In the genomic region with DNA sequence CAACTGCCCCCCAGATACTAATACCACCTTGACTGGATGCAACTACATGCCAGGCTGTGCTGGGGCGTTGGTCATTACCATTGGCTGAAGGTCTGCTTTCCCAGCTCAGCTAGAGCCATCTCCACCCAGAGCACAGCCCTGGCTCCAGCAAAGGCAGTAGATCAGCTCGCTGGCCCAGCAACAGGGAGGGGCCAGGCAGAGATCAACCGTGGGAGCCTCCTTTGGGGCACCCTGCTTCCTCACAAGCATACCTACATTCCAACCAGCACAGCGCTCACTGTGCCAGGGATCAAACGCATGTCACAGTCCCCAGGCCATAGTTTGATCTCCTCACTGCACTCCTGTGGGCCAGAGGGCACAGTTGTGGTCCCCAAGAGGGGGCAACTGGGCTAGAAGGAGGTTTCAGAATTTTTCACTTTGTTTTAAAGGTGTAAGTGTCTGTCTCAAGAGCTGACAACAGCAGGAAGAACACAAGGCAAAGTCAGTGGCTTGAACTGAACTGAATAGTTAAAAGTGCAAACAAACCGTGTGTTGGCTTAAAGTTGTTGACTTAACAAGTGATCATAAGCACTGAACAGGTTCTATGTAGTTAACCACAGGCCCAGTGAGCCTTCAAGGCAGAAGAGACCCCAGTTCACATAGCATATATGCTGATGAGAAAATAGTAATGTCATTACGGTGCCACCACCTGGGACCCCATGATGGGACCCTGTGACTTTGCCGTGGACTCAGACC, we compare ENCODE assay signal across 1 cellular context.
TF ChIP-seq lines count a peak whose summit lies in the region.

No MANE protein-coding gene starts in this region.

TF ChIP-seq in HepG2, 621 proteins besides CTCF, POLR2A, EP300 and RAD21 (continued from another document and continues in another):
- TF ChIP-seq CBX5 (CRISPR knock-in tag; IDR thresholded peaks at IDR 0.05; ENCODE audit: borderline replicate concordance) (0 out of 2 replicates have a peak, but pooled peaks have one; percentile 32), ZFP36L1 (CRISPR knock-in tag; IDR thresholded peaks at IDR 0.05) (no peak), ZNF121 (CRISPR knock-in tag; IDR thresholded peaks at IDR 0.05) (peak; percentile 39; the same call in 1 of the 2 replicates), HOXA9 (CRISPR knock-in tag; IDR thresholded peaks at IDR 0.05; ENCODE audit: borderline replicate concordance) (peak; percentile 70; the same call in 1 of the 2 replicates), MXD4 (CRISPR knock-in tag; IDR thresholded peaks at IDR 0.05) (peak; percentile 25; the same call in 1 of the 2 replicates), NONO (IDR thresholded peaks at IDR 0.05) (no peak), NONO (CRISPR knock-in tag; conservative IDR thresholded peaks at IDR 0.05) (0 out of 2 replicates have a peak, but pooled peaks have one; percentile 21), JUN (CRISPR knock-in tag; IDR thresholded peaks at IDR 0.05) (peak; percentile 20; the same call in 1 of the 2 replicates), ZBTB7A (CRISPR knock-in tag; IDR thresholded peaks at IDR 0.05) (0 out of 2 replicates have a peak, but pooled peaks have one; percentile 58), GABPA (IDR thresholded peaks at IDR 0.05; ENCODE audit: low read depth, low read length) (no peak), GABPA (CRISPR knock-in tag; IDR thresholded peaks at IDR 0.05; ENCODE audit: low read depth) (no peak), GTF3A (CRISPR knock-in tag; conservative IDR thresholded peaks at IDR 0.05) (no peak), EED (CRISPR knock-in tag; IDR thresholded peaks at IDR 0.05) (0 out of 2 replicates have a peak, but pooled peaks have one; percentile 64), ZNF724P (CRISPR knock-in tag; IDR thresholded peaks at IDR 0.05; ENCODE audit: borderline replicate concordance) (0 out of 2 replicates have a peak, but pooled peaks have one; percentile 53), ARNT2 (CRISPR knock-in tag; IDR thresholded peaks at IDR 0.05; ENCODE audit: low read depth) (0 out of 2 replicates have a peak, but pooled peaks have one; percentile 10), PPARG (CRISPR knock-in tag; conservative IDR thresholded peaks at IDR 0.05) (peak; percentile 82), ZKSCAN8 (CRISPR knock-in tag; IDR thresholded peaks at IDR 0.05; ENCODE audit: borderline replicate concordance) (peak; percentile 38; the same call in 1 of the 2 replicates), NCOR1 (IDR thresholded peaks at IDR 0.05; ENCODE audit: borderline replicate concordance, low read length) (peak; percentile 22; the same call in 1 of the 2 replicates), ZNF460 (CRISPR knock-in tag; IDR thresholded peaks at IDR 0.05; ENCODE audit: borderline replicate concordance) (no peak), SMC3 (IDR thresholded peaks at IDR 0.05; ENCODE audit: low read length) (0 out of 2 replicates have a peak, but pooled peaks have one; percentile 10), NRL (CRISPR knock-in tag; IDR thresholded peaks at IDR 0.05; ENCODE audit: borderline replicate concordance) (peak; percentile 71), ZSCAN9 (CRISPR knock-in tag; IDR thresholded peaks at IDR 0.05; ENCODE audit: borderline replicate concordance) (peak; percentile 70; the same call in 1 of the 2 replicates), ZNF225 (CRISPR knock-in tag; IDR thresholded peaks at IDR 0.05) (no peak), ZNF792 (CRISPR knock-in tag; IDR thresholded peaks at IDR 0.05) (peak; percentile 70; the same call in 1 of the 2 replicates), ZNF772 (CRISPR knock-in tag; IDR thresholded peaks at IDR 0.05) (peak; percentile 19; the same call in 1 of the 2 replicates)
- TF ChIP-seq, protein P1, sequence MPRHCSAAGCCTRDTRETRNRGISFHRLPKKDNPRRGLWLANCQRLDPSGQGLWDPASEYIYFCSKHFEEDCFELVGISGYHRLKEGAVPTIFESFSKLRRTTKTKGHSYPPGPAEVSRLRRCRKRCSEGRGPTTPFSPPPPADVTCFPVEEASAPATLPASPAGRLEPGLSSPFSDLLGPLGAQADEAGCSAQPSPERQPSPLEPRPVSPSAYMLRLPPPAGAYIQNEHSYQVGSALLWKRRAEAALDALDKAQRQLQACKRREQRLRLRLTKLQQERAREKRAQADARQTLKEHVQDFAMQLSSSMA (CRISPR knock-in tag; IDR thresholded peaks at IDR 0.05): peak; percentile 66; the same call in 1 of the 2 replicates
- TF ChIP-seq, protein P2, sequence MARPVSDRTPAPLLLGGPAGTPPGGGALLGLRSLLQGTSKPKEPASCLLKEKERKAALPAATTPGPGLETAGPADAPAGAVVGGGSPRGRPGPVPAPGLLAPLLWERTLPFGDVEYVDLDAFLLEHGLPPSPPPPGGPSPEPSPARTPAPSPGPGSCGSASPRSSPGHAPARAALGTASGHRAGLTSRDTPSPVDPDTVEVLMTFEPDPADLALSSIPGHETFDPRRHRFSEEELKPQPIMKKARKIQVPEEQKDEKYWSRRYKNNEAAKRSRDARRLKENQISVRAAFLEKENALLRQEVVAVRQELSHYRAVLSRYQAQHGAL (CRISPR knock-in tag; IDR thresholded peaks at IDR 0.05; ENCODE audit: not compliant biosample characterization): no peak
- TF ChIP-seq, protein P3, sequence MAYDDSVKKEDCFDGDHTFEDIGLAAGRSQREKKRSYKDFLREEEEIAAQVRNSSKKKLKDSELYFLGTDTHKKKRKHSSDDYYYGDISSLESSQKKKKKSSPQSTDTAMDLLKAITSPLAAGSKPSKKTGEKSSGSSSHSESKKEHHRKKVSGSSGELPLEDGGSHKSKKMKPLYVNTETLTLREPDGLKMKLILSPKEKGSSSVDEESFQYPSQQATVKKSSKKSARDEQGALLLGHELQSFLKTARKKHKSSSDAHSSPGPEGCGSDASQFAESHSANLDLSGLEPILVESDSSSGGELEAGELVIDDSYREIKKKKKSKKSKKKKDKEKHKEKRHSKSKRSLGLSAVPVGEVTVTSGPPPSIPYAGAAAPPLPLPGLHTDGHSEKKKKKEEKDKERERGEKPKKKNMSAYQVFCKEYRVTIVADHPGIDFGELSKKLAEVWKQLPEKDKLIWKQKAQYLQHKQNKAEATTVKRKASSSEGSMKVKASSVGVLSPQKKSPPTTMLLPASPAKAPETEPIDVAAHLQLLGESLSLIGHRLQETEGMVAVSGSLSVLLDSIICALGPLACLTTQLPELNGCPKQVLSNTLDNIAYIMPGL (CRISPR knock-in tag; IDR thresholded peaks at IDR 0.05; ENCODE audit: borderline replicate concordance in 1 of 2, low read depth in 1 of 2): peak in 1 of 2 experiments; percentile 36; a peak in 1 of 4 replicates
- TF ChIP-seq, protein P4, sequence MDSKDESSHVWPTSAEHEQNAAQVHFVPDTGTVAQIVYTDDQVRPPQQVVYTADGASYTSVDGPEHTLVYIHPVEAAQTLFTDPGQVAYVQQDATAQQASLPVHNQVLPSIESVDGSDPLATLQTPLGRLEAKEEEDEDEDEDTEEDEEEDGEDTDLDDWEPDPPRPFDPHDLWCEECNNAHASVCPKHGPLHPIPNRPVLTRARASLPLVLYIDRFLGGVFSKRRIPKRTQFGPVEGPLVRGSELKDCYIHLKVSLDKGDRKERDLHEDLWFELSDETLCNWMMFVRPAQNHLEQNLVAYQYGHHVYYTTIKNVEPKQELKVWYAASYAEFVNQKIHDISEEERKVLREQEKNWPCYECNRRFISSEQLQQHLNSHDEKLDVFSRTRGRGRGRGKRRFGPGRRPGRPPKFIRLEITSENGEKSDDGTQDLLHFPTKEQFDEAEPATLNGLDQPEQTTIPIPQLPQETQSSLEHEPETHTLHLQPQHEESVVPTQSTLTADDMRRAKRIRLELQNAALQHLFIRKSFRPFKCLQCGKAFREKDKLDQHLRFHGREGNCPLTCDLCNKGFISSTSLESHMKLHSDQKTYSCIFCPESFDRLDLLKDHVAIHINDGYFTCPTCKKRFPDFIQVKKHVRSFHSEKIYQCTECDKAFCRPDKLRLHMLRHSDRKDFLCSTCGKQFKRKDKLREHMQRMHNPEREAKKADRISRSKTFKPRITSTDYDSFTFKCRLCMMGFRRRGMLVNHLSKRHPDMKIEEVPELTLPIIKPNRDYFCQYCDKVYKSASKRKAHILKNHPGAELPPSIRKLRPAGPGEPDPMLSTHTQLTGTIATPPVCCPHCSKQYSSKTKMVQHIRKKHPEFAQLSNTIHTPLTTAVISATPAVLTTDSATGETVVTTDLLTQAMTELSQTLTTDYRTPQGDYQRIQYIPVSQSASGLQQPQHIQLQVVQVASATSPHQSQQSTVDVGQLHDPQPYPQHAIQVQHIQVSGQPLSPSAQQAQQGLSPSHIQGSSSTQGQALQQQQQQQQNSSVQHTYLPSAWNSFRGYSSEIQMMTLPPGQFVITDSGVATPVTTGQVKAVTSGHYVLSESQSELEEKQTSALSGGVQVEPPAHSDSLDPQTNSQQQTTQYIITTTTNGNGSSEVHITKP (CRISPR knock-in tag; IDR thresholded peaks at IDR 0.05; ENCODE audit: low read depth): peak; percentile 67; the same call in 1 of the 2 replicates
- TF ChIP-seq, protein P5, sequence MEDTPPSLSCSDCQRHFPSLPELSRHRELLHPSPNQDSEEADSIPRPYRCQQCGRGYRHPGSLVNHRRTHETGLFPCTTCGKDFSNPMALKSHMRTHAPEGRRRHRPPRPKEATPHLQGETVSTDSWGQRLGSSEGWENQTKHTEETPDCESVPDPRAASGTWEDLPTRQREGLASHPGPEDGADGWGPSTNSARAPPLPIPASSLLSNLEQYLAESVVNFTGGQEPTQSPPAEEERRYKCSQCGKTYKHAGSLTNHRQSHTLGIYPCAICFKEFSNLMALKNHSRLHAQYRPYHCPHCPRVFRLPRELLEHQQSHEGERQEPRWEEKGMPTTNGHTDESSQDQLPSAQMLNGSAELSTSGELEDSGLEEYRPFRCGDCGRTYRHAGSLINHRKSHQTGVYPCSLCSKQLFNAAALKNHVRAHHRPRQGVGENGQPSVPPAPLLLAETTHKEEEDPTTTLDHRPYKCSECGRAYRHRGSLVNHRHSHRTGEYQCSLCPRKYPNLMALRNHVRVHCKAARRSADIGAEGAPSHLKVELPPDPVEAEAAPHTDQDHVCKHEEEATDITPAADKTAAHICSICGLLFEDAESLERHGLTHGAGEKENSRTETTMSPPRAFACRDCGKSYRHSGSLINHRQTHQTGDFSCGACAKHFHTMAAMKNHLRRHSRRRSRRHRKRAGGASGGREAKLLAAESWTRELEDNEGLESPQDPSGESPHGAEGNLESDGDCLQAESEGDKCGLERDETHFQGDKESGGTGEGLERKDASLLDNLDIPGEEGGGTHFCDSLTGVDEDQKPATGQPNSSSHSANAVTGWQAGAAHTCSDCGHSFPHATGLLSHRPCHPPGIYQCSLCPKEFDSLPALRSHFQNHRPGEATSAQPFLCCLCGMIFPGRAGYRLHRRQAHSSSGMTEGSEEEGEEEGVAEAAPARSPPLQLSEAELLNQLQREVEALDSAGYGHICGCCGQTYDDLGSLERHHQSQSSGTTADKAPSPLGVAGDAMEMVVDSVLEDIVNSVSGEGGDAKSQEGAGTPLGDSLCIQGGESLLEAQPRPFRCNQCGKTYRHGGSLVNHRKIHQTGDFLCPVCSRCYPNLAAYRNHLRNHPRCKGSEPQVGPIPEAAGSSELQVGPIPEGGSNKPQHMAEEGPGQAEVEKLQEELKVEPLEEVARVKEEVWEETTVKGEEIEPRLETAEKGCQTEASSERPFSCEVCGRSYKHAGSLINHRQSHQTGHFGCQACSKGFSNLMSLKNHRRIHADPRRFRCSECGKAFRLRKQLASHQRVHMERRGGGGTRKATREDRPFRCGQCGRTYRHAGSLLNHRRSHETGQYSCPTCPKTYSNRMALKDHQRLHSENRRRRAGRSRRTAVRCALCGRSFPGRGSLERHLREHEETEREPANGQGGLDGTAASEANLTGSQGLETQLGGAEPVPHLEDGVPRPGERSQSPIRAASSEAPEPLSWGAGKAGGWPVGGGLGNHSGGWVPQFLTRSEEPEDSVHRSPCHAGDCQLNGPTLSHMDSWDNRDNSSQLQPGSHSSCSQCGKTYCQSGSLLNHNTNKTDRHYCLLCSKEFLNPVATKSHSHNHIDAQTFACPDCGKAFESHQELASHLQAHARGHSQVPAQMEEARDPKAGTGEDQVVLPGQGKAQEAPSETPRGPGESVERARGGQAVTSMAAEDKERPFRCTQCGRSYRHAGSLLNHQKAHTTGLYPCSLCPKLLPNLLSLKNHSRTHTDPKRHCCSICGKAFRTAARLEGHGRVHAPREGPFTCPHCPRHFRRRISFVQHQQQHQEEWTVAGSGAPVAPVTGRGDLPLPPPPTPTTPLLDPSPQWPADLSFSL (CRISPR knock-in tag; IDR thresholded peaks at IDR 0.05): peak; percentile 84
- TF ChIP-seq, protein P6, sequence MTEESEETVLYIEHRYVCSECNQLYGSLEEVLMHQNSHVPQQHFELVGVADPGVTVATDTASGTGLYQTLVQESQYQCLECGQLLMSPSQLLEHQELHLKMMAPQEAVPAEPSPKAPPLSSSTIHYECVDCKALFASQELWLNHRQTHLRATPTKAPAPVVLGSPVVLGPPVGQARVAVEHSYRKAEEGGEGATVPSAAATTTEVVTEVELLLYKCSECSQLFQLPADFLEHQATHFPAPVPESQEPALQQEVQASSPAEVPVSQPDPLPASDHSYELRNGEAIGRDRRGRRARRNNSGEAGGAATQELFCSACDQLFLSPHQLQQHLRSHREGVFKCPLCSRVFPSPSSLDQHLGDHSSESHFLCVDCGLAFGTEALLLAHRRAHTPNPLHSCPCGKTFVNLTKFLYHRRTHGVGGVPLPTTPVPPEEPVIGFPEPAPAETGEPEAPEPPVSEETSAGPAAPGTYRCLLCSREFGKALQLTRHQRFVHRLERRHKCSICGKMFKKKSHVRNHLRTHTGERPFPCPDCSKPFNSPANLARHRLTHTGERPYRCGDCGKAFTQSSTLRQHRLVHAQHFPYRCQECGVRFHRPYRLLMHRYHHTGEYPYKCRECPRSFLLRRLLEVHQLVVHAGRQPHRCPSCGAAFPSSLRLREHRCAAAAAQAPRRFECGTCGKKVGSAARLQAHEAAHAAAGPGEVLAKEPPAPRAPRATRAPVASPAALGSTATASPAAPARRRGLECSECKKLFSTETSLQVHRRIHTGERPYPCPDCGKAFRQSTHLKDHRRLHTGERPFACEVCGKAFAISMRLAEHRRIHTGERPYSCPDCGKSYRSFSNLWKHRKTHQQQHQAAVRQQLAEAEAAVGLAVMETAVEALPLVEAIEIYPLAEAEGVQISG (CRISPR knock-in tag; IDR thresholded peaks at IDR 0.05): peak; percentile 62
- TF ChIP-seq, protein P7, sequence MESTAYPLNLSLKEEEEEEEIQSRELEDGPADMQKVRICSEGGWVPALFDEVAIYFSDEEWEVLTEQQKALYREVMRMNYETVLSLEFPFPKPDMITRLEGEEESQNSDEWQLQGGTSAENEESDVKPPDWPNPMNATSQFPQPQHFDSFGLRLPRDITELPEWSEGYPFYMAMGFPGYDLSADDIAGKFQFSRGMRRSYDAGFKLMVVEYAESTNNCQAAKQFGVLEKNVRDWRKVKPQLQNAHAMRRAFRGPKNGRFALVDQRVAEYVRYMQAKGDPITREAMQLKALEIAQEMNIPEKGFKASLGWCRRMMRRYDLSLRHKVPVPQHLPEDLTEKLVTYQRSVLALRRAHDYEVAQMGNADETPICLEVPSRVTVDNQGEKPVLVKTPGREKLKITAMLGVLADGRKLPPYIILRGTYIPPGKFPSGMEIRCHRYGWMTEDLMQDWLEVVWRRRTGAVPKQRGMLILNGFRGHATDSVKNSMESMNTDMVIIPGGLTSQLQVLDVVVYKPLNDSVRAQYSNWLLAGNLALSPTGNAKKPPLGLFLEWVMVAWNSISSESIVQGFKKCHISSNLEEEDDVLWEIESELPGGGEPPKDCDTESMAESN (CRISPR knock-in tag; conservative IDR thresholded peaks at IDR 0.05): peak; percentile 46; the same call in 1 of the 2 replicates
